In the genomic region with DNA sequence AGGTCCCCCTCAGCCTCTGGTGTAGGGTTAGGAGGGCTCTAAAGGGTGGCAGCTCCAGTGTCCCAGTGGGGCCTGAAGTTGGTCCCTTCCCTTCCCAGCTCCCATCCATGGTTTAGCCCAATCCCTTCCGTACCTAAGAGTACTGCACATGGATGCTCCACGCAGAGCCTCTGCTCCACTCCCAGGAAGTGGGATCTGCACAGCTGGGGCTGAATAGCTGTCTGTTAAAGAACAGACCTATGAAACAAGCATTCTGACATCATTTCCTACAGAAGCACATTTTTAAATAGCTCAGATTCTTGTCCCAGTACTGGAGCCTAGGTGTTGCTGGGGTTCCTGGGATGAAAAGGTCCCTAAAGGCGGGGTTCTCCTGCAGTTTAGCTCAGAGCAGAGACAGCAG, we compare ENCODE assay signal across 23 cellular contexts.
A peak's percentile ranks its signal among the peaks of the same experiment; 100 is the strongest.
DNase-seq lines count a peak whose midpoint lies in the region; TF ChIP-seq lines count a peak whose summit lies in the region.
"Had no signal": no experiment of that assay in that cellular context is flagged by ENCODE, and none has a peak within 500 bp of the region (broad histone marks: within the 10 kb centered on the region; RNA-seq: fewer than 3 reads in every experiment).

No MANE protein-coding gene starts in this region.

- no peaks in the 10 kb centered on the region for H3K27me3 Mint-ChIP-seq in endodermal cell (ENCODE audit: insufficient read depth)
- H3K27me3 Mint-ChIP-seq: CD4-positive, alpha-beta memory T cell; T-cell had no signal

- H3K36me3 ChIP-seq in DOHH2 (ENCODE audit: control insufficient read depth, low read length) (peaks cover 13% of the 10 kb centered on the region), Loucy (ENCODE audit: insufficient read depth, low read length) (no peaks in the 10 kb centered on the region), endodermal cell (ENCODE audit: control insufficient read depth, insufficient read depth, low read length) (no peaks in the 10 kb centered on the region), trophoblast cell (ENCODE audit: control insufficient read depth in 1 of 2, insufficient read depth in 2 of 2, low read length in 2 of 2) (peaks cover 2 to 4% of the 10 kb centered on the region in 2 experiments)

- 79 to 100% methylated on average over 2 to 3 of the region's 3 CpGs for WGBS in endodermal cell (ENCODE audit: insufficient coverage in 1 of 2, insufficient read length in 1 of 2), 2 experiments
- no CpG with 5 or more reads among the region's 3 CpGs for WGBS in trophoblast cell (ENCODE audit: extremely low coverage, insufficient coverage, insufficient read length)

- no peak overlapping the region for H3K27ac ChIP-seq in DOHH2 (ENCODE audit: low read depth, low read length)
- H3K27ac ChIP-seq in endodermal cell (ENCODE audit: low read depth, low read length) = no peak overlapping the region
- no peak overlapping the region for H3K27ac ChIP-seq in trophoblast cell (ENCODE audit: low read depth, low read length)
- H3K27ac ChIP-seq: GM23248, RWPE1 had no signal

- peak; percentile 31 for DNase-seq in endodermal cell
- DNase-seq in trophoblast cell = no peak
- no peak for DNase-seq in NCI-H345 treated with DMSO at 0.1 percent for 48 hours (lab: John Stamatoyannopoulos, UW; ENCODE audit: unreplicated experiment)
- DNase-seq in medulla oblongata (ENCODE audit: extremely low spot score) = no peak
- DNase-seq in NCI-H82 (lab: John Stamatoyannopoulos, UW) = no peak
- DNase-seq: C1 segment of cervical spinal cord; CD4-positive, alpha-beta memory T cell; COR-L47; DMS53; GM23248; H7; KG1; NCI-H1092 treated with DMSO at 0.1 percent for 48 hours; NCI-H1436; NCI-H187; NCI-H2171 treated with DMSO at 0.1 percent for 48 hours; NCI-H446 treated with DMSO at 0.1 percent for 48 hours; NCI-H526; SHP77; T-cell had no signal

- no peak overlapping the region for H2BK120ac ChIP-seq in trophoblast cell (ENCODE audit: insufficient read depth, low read length, poor library complexity)

- no peak overlapping the region for H3K23ac ChIP-seq in trophoblast cell (ENCODE audit: low read length)

- no peak overlapping the region for H3K4me3 ChIP-seq in DOHH2 (ENCODE audit: low read length)
- H3K4me3 ChIP-seq in Loucy (ENCODE audit: low read length, poor library complexity, severe bottlenecking) = no peak overlapping the region
- H3K4me3 ChIP-seq in endodermal cell (ENCODE audit: low read length) = no peak overlapping the region
- H3K4me3 ChIP-seq in trophoblast cell (ENCODE audit: low read depth, low read length) = no peak overlapping the region
- H3K4me3 ChIP-seq: GM23248 had no signal

- no peak overlapping the region for H4K12ac ChIP-seq in trophoblast cell (ENCODE audit: low read depth, low read length)

- no peak overlapping the region for H3K4ac ChIP-seq in trophoblast cell (ENCODE audit: low read depth, low read length)

- H3K9ac ChIP-seq in Loucy (ENCODE audit: low read depth, low read length, poor library complexity, severe bottlenecking) = peak overlapping the region; percentile 2
- H3K9ac ChIP-seq in endodermal cell (ENCODE audit: extremely low read depth, low read length, poor library complexity, severe bottlenecking) = no peak overlapping the region
- no peak overlapping the region for H3K9ac ChIP-seq in trophoblast cell (ENCODE audit: low read length)
- H3K9ac ChIP-seq: GM23248 had no signal

- H3K27ac Mint-ChIP-seq in endodermal cell = no peak overlapping the region
- H3K27ac Mint-ChIP-seq: CD4-positive, alpha-beta memory T cell; T-cell had no signal

- peak overlapping the region; percentile 20 for H2BK12ac ChIP-seq in trophoblast cell (ENCODE audit: low read length)

- TF ChIP-seq CTCF in DOHH2 (IDR thresholded peaks at IDR 0.05; ENCODE audit: low read depth, low read length, poor library complexity, severe bottlenecking) = no peak
- TF ChIP-seq CTCF in Loucy (conservative IDR thresholded peaks at IDR 0.05; ENCODE audit: low read length) = no peak
- TF ChIP-seq CTCF in endodermal cell (conservative IDR thresholded peaks at IDR 0.05) = no peak

- no peak overlapping the region for H2BK5ac ChIP-seq in trophoblast cell (ENCODE audit: low read depth, low read length, poor library complexity)

- H4K91ac ChIP-seq in trophoblast cell (ENCODE audit: low read depth, low read length) = no peak overlapping the region

- no peaks in the 10 kb centered on the region for H3K9me3 Mint-ChIP-seq in endodermal cell
- H3K9me3 Mint-ChIP-seq: CD4-positive, alpha-beta memory T cell; T-cell had no signal

- H2AFZ ChIP-seq in Loucy (ENCODE audit: low read length) (no peak overlapping the region), trophoblast cell (ENCODE audit: insufficient read depth, low read length, poor library complexity) (no peak overlapping the region)
- H2AFZ ChIP-seq: GM23248 had no signal

- no peak overlapping the region for H4K8ac ChIP-seq in trophoblast cell (ENCODE audit: low read depth, low read length)

- H3K36me3 Mint-ChIP-seq in endodermal cell (ENCODE audit: low read depth) = peaks cover 4% of the 10 kb centered on the region
- H3K36me3 Mint-ChIP-seq: CD4-positive, alpha-beta memory T cell; T-cell had no signal

- H3K4me3 Mint-ChIP-seq in endodermal cell = no peak overlapping the region
- H3K4me3 Mint-ChIP-seq: CD4-positive, alpha-beta memory T cell; T-cell had no signal

- H3K4me2 ChIP-seq in DOHH2 (ENCODE audit: low read length) (peak overlapping the region; percentile 15; the same call in 1 of the 2 replicates), Loucy (ENCODE audit: low read depth, low read length, poor library complexity, severe bottlenecking) (peak overlapping the region; percentile 31), trophoblast cell (ENCODE audit: low read length) (no peak overlapping the region)

- H4K20me1 ChIP-seq in DOHH2 (ENCODE audit: control insufficient read depth, insufficient read depth, low read depth, low read length) (no peaks in the 10 kb centered on the region), Loucy (ENCODE audit: insufficient read depth, low read length, poor library complexity, severe bottlenecking) (no peaks in the 10 kb centered on the region)

- H3K27me3 ChIP-seq in DOHH2 (ENCODE audit: control insufficient read depth, low read length) (no peaks in the 10 kb centered on the region), Loucy (ENCODE audit: insufficient read depth, low read length, poor library complexity, severe bottlenecking) (no peaks in the 10 kb centered on the region), endodermal cell (ENCODE audit: control insufficient read depth, insufficient read depth, low read length, poor library complexity, severe bottlenecking) (no peaks in the 10 kb centered on the region), trophoblast cell (ENCODE audit: insufficient read depth, low read length) (no peaks in the 10 kb centered on the region)

- H3K14ac ChIP-seq in trophoblast cell (ENCODE audit: low read length) = no peak overlapping the region

- no peak overlapping the region for H2AK5ac ChIP-seq in trophoblast cell (ENCODE audit: low read length)

- peaks cover 10% of the 10 kb centered on the region for H3F3A ChIP-seq in DOHH2 (ENCODE audit: control insufficient read depth, insufficient read depth)
- H3F3A ChIP-seq in Loucy (ENCODE audit: low read depth) = no peaks in the 10 kb centered on the region

- H3K4me1 Mint-ChIP-seq in endodermal cell = peaks cover 3% of the 10 kb centered on the region
- H3K4me1 Mint-ChIP-seq: CD4-positive, alpha-beta memory T cell; T-cell had no signal

- no peaks in the 10 kb centered on the region for H3K9me3 ChIP-seq in DOHH2 (ENCODE audit: control insufficient read depth, insufficient read depth, low read length)
- H3K9me3 ChIP-seq in Loucy (ENCODE audit: insufficient read depth, low read depth, low read length) = no peaks in the 10 kb centered on the region
- H3K9me3 ChIP-seq in endodermal cell (ENCODE audit: control insufficient read depth, low read length) = no peaks in the 10 kb centered on the region
- H3K9me3 ChIP-seq in trophoblast cell (ENCODE audit: insufficient read depth, low read depth, low read length) = peaks cover 2% of the 10 kb centered on the region

- no peak overlapping the region for H3K18ac ChIP-seq in trophoblast cell (ENCODE audit: low read length)

- no peaks in the 10 kb centered on the region for H3K79me2 ChIP-seq in DOHH2 (ENCODE audit: control insufficient read depth, low read length)
- H3K79me2 ChIP-seq in Loucy (ENCODE audit: insufficient read depth, low read length) = no peaks in the 10 kb centered on the region
- no peaks in the 10 kb centered on the region for H3K79me2 ChIP-seq in trophoblast cell (ENCODE audit: control insufficient read depth, insufficient read depth, low read length, poor library complexity)

- H3K79me1 ChIP-seq in trophoblast cell (ENCODE audit: low read length) = no peaks in the 10 kb centered on the region

- H3K9me2 ChIP-seq in DOHH2 (replicated peaks; ENCODE audit: control insufficient read depth, low read length) = no peaks in the 10 kb centered on the region
- no peaks in the 10 kb centered on the region for H3K9me2 ChIP-seq in Loucy (replicated peaks; ENCODE audit: low read depth, low read length)

- H3K4me1 ChIP-seq in DOHH2 (ENCODE audit: control insufficient read depth, low read length) (peaks cover 50% of the 10 kb centered on the region), Loucy (ENCODE audit: insufficient read depth, low read length, poor library complexity, severe bottlenecking) (peaks cover 71% of the 10 kb centered on the region), endodermal cell (ENCODE audit: control insufficient read depth, insufficient read depth, low read length) (no peaks in the 10 kb centered on the region), trophoblast cell (ENCODE audit: control insufficient read depth in 1 of 2, insufficient read depth in 2 of 2, low read length in 2 of 2) (peaks cover 7 to 9% of the 10 kb centered on the region in 2 experiments)
